ENCODE assay signal across 1 cellular context in genomic region chr11:12725863-12726666, GRCh38.
TF ChIP-seq lines count a peak whose summit lies in the region.

No MANE protein-coding gene starts in this region.

TF ChIP-seq in K562, 482 proteins besides CTCF, POLR2A, EP300 and RAD21 (continued from another document and continues in another):
- TF ChIP-seq PATZ1 (CRISPR knock-in tag; IDR thresholded peaks at IDR 0.05; ENCODE audit: borderline replicate concordance): no peak
- TF ChIP-seq SREBF1 (IDR thresholded peaks at IDR 0.05; ENCODE audit: borderline replicate concordance, low read depth, low read length): no peak
- no peak for TF ChIP-seq MEF2D (tag; conservative IDR thresholded peaks at IDR 0.05; ENCODE audit: low read depth)
- TF ChIP-seq SOX6 (IDR thresholded peaks at IDR 0.05): peak; percentile 27; the same call in 1 of the 2 replicates
- no peak for TF ChIP-seq HNRNPK (IDR thresholded peaks at IDR 0.05; ENCODE audit: low read depth, low read length, poor library complexity, severe bottlenecking)
- no peak for TF ChIP-seq TRIM28 (IDR thresholded peaks at IDR 0.05)
- TF ChIP-seq ZNF699 (CRISPR knock-in tag; IDR thresholded peaks at IDR 0.05; ENCODE audit: insufficient replicate concordance): no peak
- no peak for TF ChIP-seq ZNF511 (CRISPR knock-in tag; IDR thresholded peaks at IDR 0.05)
- peak in 1 of 2 experiments; percentile 42; a peak in 1 of 4 replicates for TF ChIP-seq HDAC1 (IDR thresholded peaks at IDR 0.05)
- TF ChIP-seq CREBBP (IDR thresholded peaks at IDR 0.05; ENCODE audit: low read depth, low read length): no peak
- no peak for TF ChIP-seq ZNF707 (CRISPR knock-in tag; conservative IDR thresholded peaks at IDR 0.05)
- no peak for TF ChIP-seq ZNF3 (CRISPR knock-in tag; IDR thresholded peaks at IDR 0.05)
- no peak for TF ChIP-seq SIN3A (IDR thresholded peaks at IDR 0.05; ENCODE audit: borderline replicate concordance in 2 of 2, control insufficient read depth in 1 of 2, low read depth in 2 of 2, low read length in 2 of 2)
- no peak for TF ChIP-seq BACH1 (tag; IDR thresholded peaks at IDR 0.05)
- no peak for TF ChIP-seq ETV6 (IDR thresholded peaks at IDR 0.05; ENCODE audit: borderline replicate concordance in 1 of 2, low read depth in 2 of 2, low read length in 1 of 2)
- no peak for TF ChIP-seq ETV6 (CRISPR knock-in tag; IDR thresholded peaks at IDR 0.05; ENCODE audit: borderline replicate concordance)
- no peak for TF ChIP-seq ZNF217 (CRISPR knock-in tag; IDR thresholded peaks at IDR 0.05)
- TF ChIP-seq HNRNPUL1 (IDR thresholded peaks at IDR 0.05; ENCODE audit: low read length): no peak
- no peak for TF ChIP-seq VEZF1 (CRISPR knock-in tag; IDR thresholded peaks at IDR 0.05)
- TF ChIP-seq NR0B1 (IDR thresholded peaks at IDR 0.05; ENCODE audit: partially characterized antibody): no peak
- TF ChIP-seq KDM4B (IDR thresholded peaks at IDR 0.05; ENCODE audit: borderline replicate concordance in 2 of 2, low read depth in 1 of 2): no peak
- no peak for TF ChIP-seq TRIM25 (IDR thresholded peaks at IDR 0.05; ENCODE audit: borderline replicate concordance)
- no peak for TF ChIP-seq HBP1 (CRISPR knock-in tag; IDR thresholded peaks at IDR 0.05)
- no peak for TF ChIP-seq NCOA4 (IDR thresholded peaks at IDR 0.05; ENCODE audit: partially characterized antibody)
- TF ChIP-seq FOXP4 (CRISPR knock-in tag; IDR thresholded peaks at IDR 0.05; ENCODE audit: borderline replicate concordance): no peak
- TF ChIP-seq TCF3 (CRISPR knock-in tag; IDR thresholded peaks at IDR 0.05): peak; percentile 50
- TF ChIP-seq ZBTB12 (CRISPR knock-in tag; IDR thresholded peaks at IDR 0.05): no peak
- no peak for TF ChIP-seq POLR3G (IDR thresholded peaks at IDR 0.05; ENCODE audit: extremely low read depth, insufficient read length, insufficient replicate concordance)
- TF ChIP-seq NFIC (IDR thresholded peaks at IDR 0.05): peak; percentile 31; the same call in 1 of the 2 replicates
- TF ChIP-seq EWSR1 (IDR thresholded peaks at IDR 0.05; ENCODE audit: borderline replicate concordance, low read depth, partially characterized antibody): no peak
- TF ChIP-seq TSC22D4 (tag; IDR thresholded peaks at IDR 0.05): no peak
- TF ChIP-seq DDX20 (tag; IDR thresholded peaks at IDR 0.05; ENCODE audit: low read depth): no peak
- TF ChIP-seq HDAC6 (IDR thresholded peaks at IDR 0.05; ENCODE audit: low read depth, low read length): no peak
- no peak for TF ChIP-seq ZNF398 (CRISPR knock-in tag; IDR thresholded peaks at IDR 0.05)
- no peak for TF ChIP-seq ZSCAN29 (IDR thresholded peaks at IDR 0.05)
- TF ChIP-seq ZNF785 (CRISPR knock-in tag; IDR thresholded peaks at IDR 0.05): no peak
- no peak for TF ChIP-seq ZKSCAN3 (CRISPR knock-in tag; IDR thresholded peaks at IDR 0.05)
- no peak for TF ChIP-seq ATF6 (CRISPR knock-in tag; IDR thresholded peaks at IDR 0.05)
- peak; percentile 78 for TF ChIP-seq SMARCE1 (IDR thresholded peaks at IDR 0.05)
- no peak for TF ChIP-seq RNF219 (CRISPR knock-in tag; IDR thresholded peaks at IDR 0.05)
- TF ChIP-seq SAP30 (IDR thresholded peaks at IDR 0.05; ENCODE audit: borderline replicate concordance, insufficient read depth, low read depth, low read length, poor library complexity, severe bottlenecking): no peak
- 0 out of 2 replicates have a peak, but pooled peaks have one; percentile 16 for TF ChIP-seq EP400 (IDR thresholded peaks at IDR 0.05)
- no peak for TF ChIP-seq ZNF253 (CRISPR knock-in tag; conservative IDR thresholded peaks at IDR 0.05)
- TF ChIP-seq CREM (IDR thresholded peaks at IDR 0.05; ENCODE audit: low read depth): 0 out of 2 replicates have a peak, but pooled peaks have one; percentile 26
- TF ChIP-seq FOXA3 (CRISPR knock-in tag; conservative IDR thresholded peaks at IDR 0.05 in 1 of 2, IDR thresholded peaks at IDR 0.05 in 1 of 2): peak; percentile 82 to 97
- TF ChIP-seq KLF13 (tag; IDR thresholded peaks at IDR 0.05; ENCODE audit: borderline replicate concordance, low read depth): no peak
